10 cellular contexts compared by ENCODE assay signal in genomic region chr1:248618878-248619277, GRCh38. TPM values are rescaled to one million over a fixed set of nuclear protein-coding genes. Genes with fewer than 3 reads are reported as not detected.
DNase-seq lines count a peak whose midpoint lies in the region; ATAC-seq lines count a peak whose summit lies in the region.
"Had no signal": no experiment of that assay in that cellular context is flagged by ENCODE, and none has a peak within 500 bp of the region (broad histone marks: within the 10 kb centered on the region; RNA-seq: fewer than 3 reads in every experiment).

No MANE protein-coding gene starts in this region.

- ATAC-seq in Right ventricle myocardium inferior, result no peak
- peak in 1 of 2 donors; percentile 53 for ATAC-seq in activated T-cell treated with anti-CD3 and anti-CD28 coated beads, Interleukin-2, amount 50 U/mL, for 72 hours (replicated peaks in 1 of 2)
- ATAC-seq in esophagus mucosa, result no peak

- no peaks in the 10 kb centered on the region for H3K9me3 Mint-ChIP-seq in activated T-cell treated with anti-CD3 and anti-CD28 coated beads, Interleukin-2, amount 50 U/mL, for 72 hours

- DNase-seq in Right ventricle myocardium inferior (ENCODE audit: missing footprints) (peak; percentile 62), cardiac septum (ENCODE audit: low spot score) (no peak), NCI-H82 (lab: John Stamatoyannopoulos, UW) (peak; percentile 67), hepatic stellate cell (ENCODE audit: low spot score) (peak; percentile 17), NCI-H748 treated with DMSO at 0.1 percent for 48 hours (lab: John Stamatoyannopoulos, UW) (no peak)
- peak; percentile 39 to 60 for DNase-seq in activated T-cell treated with anti-CD3 and anti-CD28 coated beads, Interleukin-2, amount 50 U/mL, for 72 hours
- peak; percentile 27 to 52 for DNase-seq in stimulated activated CD4-positive, alpha-beta T cell treated with anti-CD3 and anti-CD28 coated beads, Interleukin-4, amount 100 ng/mL, for 4 hours

- H3K36me3 Mint-ChIP-seq in activated T-cell treated with anti-CD3 and anti-CD28 coated beads, Interleukin-2, amount 50 U/mL, for 72 hours (ENCODE audit: insufficient read depth in 2 of 2), result no peaks in the 10 kb centered on the region
- H3K36me3 Mint-ChIP-seq: brain had no signal

- H3K4me1 Mint-ChIP-seq in activated T-cell treated with anti-CD3 and anti-CD28 coated beads, Interleukin-2, amount 50 U/mL, for 72 hours (ENCODE audit: low read depth), result peaks cover 9% of the 10 kb centered on the region
- H3K4me1 Mint-ChIP-seq: brain had no signal

- intact Hi-C loops in Right ventricle myocardium inferior (cut with DNase I), result no loop called here
- intact Hi-C loops in cardiac septum (cut with DNase I), result no loop called here

- H3K27ac Mint-ChIP-seq in activated T-cell treated with anti-CD3 and anti-CD28 coated beads, Interleukin-2, amount 50 U/mL, for 72 hours, result no peak overlapping the region
- H3K27ac Mint-ChIP-seq: brain had no signal

- no peaks in the 10 kb centered on the region for H3K27me3 Mint-ChIP-seq in activated T-cell treated with anti-CD3 and anti-CD28 coated beads, Interleukin-2, amount 50 U/mL, for 72 hours (ENCODE audit: low read depth)

- H3K4me3 Mint-ChIP-seq in activated T-cell treated with anti-CD3 and anti-CD28 coated beads, Interleukin-2, amount 50 U/mL, for 72 hours, result no peak overlapping the region
- H3K4me3 Mint-ChIP-seq: brain had no signal

RNA-seq across cellular contexts. Expression of gene OR2T11, which starts 16.0 kb away (rescaled TPM):
- total RNA-seq in Right ventricle myocardium inferior, result not detected
- not detected for total RNA-seq in cardiac septum
- not detected for total RNA-seq in activated T-cell treated with anti-CD3 and anti-CD28 coated beads, Interleukin-2, amount 50 U/mL, for 72 hours
- not detected for total RNA-seq in esophagus mucosa
- total RNA-seq: subcutaneous adipose tissue had no signal

RNA-seq across cellular contexts. Expression of gene OR2T10, which starts 21.4 kb away (rescaled TPM):
- total RNA-seq in Right ventricle myocardium inferior (not detected), cardiac septum (not detected), esophagus mucosa (not detected)
- total RNA-seq in activated T-cell treated with anti-CD3 and anti-CD28 coated beads, Interleukin-2, amount 50 U/mL, for 72 hours, result not detected
- total RNA-seq: subcutaneous adipose tissue had no signal

RNA-seq across cellular contexts. Expression of gene OR2T35, which starts 26.2 kb away (rescaled TPM):
- total RNA-seq in Right ventricle myocardium inferior, result not detected
- not detected for total RNA-seq in cardiac septum
- not detected for total RNA-seq in activated T-cell treated with anti-CD3 and anti-CD28 coated beads, Interleukin-2, amount 50 U/mL, for 72 hours
- not detected for total RNA-seq in esophagus mucosa
- total RNA-seq: subcutaneous adipose tissue had no signal

RNA-seq across cellular contexts. Expression of gene OR2T27, which starts 36.5 kb away (rescaled TPM):
- total RNA-seq in Right ventricle myocardium inferior (not detected), cardiac septum (not detected), esophagus mucosa (not detected)
- not detected for total RNA-seq in activated T-cell treated with anti-CD3 and anti-CD28 coated beads, Interleukin-2, amount 50 U/mL, for 72 hours
- total RNA-seq: subcutaneous adipose tissue had no signal

RNA-seq across cellular contexts. Expression of gene OR2T34, which starts 44.3 kb away (rescaled TPM):
- total RNA-seq in Right ventricle myocardium inferior (not detected), cardiac septum (not detected), esophagus mucosa (not detected)
- total RNA-seq in activated T-cell treated with anti-CD3 and anti-CD28 coated beads, Interleukin-2, amount 50 U/mL, for 72 hours, result not detected
- total RNA-seq: subcutaneous adipose tissue had no signal

Comparison
In these comparisons a context has a peak if more than half of its experiments do, and no peak if none do; other contexts are left out.
1. DNase-seq: peak in Right ventricle myocardium inferior (single experiment), NCI-H82 (single experiment), activated T-cell treated with anti-CD3 and anti-CD28 coated beads, Interleukin-2, amount 50 U/mL, for 72 hours (2 of 2), hepatic stellate cell (single experiment) and stimulated activated CD4-positive, alpha-beta T cell treated with anti-CD3 and anti-CD28 coated beads, Interleukin-4, amount 100 ng/mL, for 4 hours (2 of 2); none in cardiac septum (single experiment) and NCI-H748 treated with DMSO at 0.1 percent for 48 hours (single experiment).